ENCODE assay signal across 8 cellular contexts in the genomic region with DNA sequence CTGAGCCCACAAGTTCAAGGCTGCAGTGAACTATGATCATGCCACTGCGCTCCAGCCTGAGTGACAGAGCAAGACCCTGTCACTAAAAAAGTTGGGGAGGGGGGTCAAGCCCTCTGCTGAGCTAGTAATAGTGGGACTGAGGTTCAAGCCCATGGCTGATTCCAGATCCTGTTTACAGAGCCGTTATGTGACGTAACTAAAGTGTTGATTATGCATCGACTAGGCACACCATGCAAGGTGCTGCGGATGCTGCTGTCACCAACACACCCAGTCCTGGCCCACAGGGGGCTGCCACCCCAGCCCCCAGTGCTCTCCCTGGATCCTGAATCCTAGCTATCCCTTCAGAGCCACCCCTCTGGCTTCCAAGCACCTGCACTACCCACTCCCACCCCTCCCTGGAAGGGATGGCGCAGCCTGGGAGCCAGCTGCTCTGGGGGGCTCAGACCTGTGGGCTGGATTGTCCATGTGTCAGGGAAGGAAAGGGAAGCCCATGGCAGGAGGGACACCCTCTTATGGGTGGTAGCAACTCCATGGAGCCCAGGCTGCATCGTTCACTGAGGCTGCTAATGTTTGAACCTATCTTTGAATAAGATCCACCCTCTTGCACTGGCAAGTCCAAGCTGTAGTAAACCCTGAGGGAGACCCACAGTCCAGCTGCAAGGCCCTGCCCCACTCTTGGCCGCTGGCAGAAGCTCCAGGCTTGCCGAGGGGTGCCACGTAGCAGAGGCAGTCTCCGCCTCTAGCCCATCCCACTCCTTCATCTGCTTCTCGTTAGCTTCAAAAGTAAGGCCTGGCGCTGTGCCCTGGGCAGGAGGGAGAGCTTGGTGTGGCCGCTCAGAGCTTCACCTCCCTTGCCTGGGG.
DNase-seq lines count a peak whose midpoint lies in the region; ATAC-seq lines count a peak whose summit lies in the region.

No MANE protein-coding gene starts in this region.

- DNase-seq in ELR (ENCODE audit: low read depth) (peak; percentile 77), NCI-H446 treated with DMSO at 0.1 percent for 48 hours (lab: John Stamatoyannopoulos, UW) (peak; percentile 86), dermis blood vessel endothelial cell (peak; percentile 67), middle frontal gyrus (ENCODE audit: extremely low spot score, low spot score) (no peak)
- DNase-seq in stimulated activated CD4-positive, alpha-beta T cell treated with anti-CD3 and anti-CD28 coated beads, Interleukin-12 subunit alpha, Interleukin-12 subunit beta, amount 100 ng/mL, for 4 hours: no peak

- peaks cover 24 to 28% of the 10 kb centered on the region in 2 donors for H3K4me1 ChIP-seq in muscle layer of duodenum (ENCODE audit: control insufficient read depth in 1 of 2, insufficient read depth in 2 of 2, low read length in 2 of 2)

- H3K27ac ChIP-seq in muscle layer of duodenum (ENCODE audit: low read length): peak overlapping the region; percentile 83

- H3K36me3 ChIP-seq in muscle layer of duodenum (ENCODE audit: control insufficient read depth in 1 of 2, insufficient read depth in 2 of 2, low read length in 2 of 2): no peaks in the 10 kb centered on the region

- no peak for ATAC-seq in HG03025 (IDR thresholded peaks at IDR 0.05; ENCODE audit: low FRiP score, unreplicated experiment)
- no peak for ATAC-seq in HG02870 (IDR thresholded peaks at IDR 0.05; ENCODE audit: unreplicated experiment)

- no peaks in the 10 kb centered on the region for H3K9me3 ChIP-seq in muscle layer of duodenum (ENCODE audit: control insufficient read depth in 1 of 2, low read length in 2 of 2)

- no peaks in the 10 kb centered on the region for H3K27me3 ChIP-seq in muscle layer of duodenum (ENCODE audit: low read depth, low read length)

- no peak overlapping the region for H3K4me3 ChIP-seq in muscle layer of duodenum (ENCODE audit: low read depth in 1 of 2, low read length in 2 of 2)

Comparison
In these comparisons a context has a peak if more than half of its experiments do, and no peak if none do; other contexts are left out.
1. DNase-seq: peak in ELR (single experiment), NCI-H446 treated with DMSO at 0.1 percent for 48 hours (single experiment) and dermis blood vessel endothelial cell (single experiment); none in stimulated activated CD4-positive, alpha-beta T cell treated with anti-CD3 and anti-CD28 coated beads, Interleukin-12 subunit alpha, Interleukin-12 subunit beta, amount 100 ng/mL, for 4 hours (single experiment) and middle frontal gyrus (single experiment).